ENCODE assay signal across 8 cellular contexts in genomic region chr1:1040004-1040991, GRCh38. TPM values are rescaled to one million over a fixed set of nuclear protein-coding genes. Genes with fewer than 3 reads are reported as not detected.
DNase-seq lines count a peak whose midpoint lies in the region; ATAC-seq and TF ChIP-seq lines count a peak whose summit lies in the region.

No MANE protein-coding gene starts in this region.

- 5 to 27% (median 16%) methylated on average over 23 to 99 of the region's 99 CpGs for WGBS in heart left ventricle, 4 donors

- TF ChIP-seq POLR2A in heart left ventricle (IDR thresholded peaks at IDR 0.05): no peak

- DNase-seq in EH (ENCODE audit: low read depth) (peak; percentile 92), SKM-1 treated with dmso at 0.1 percent for 144 hours (lab: John Stamatoyannopoulos, UW; ENCODE audit: unreplicated experiment) (peak; percentile 57), heart left ventricle (peak; percentile 61 to 86 (median 69)), ureter (ENCODE audit: low spot score) (peak; percentile 71)
- peak; percentile 55 for DNase-seq in activated naive CD8-positive, alpha-beta T cell treated with anti-CD3 and anti-CD28 coated beads, Interleukin-2, amount 50 U/mL, for 16 hours (ENCODE audit: low read depth, low spot score)

- H3K36me3 ChIP-seq in heart left ventricle (peaks cover 0 to 16% (median 0%) of the 10 kb centered on the region in 9 donors), rectal smooth muscle tissue (ENCODE audit: control insufficient read depth, insufficient read depth, low read length) (no peaks in the 10 kb centered on the region)

- ATAC-seq in HG03159 (IDR thresholded peaks at IDR 0.05; ENCODE audit: unreplicated experiment) (peak; percentile 51), heart left ventricle (peak in 3 of 4 donors; percentile 70 to 86 (median 79)), HG03196 (IDR thresholded peaks at IDR 0.05; ENCODE audit: unreplicated experiment) (no peak)

- intact Hi-C loops in heart left ventricle (cut with DNase I): no loop called here

- peak in 2 of 12 donors; percentile 17 to 26 for TF ChIP-seq CTCF in heart left ventricle (IDR thresholded peaks at IDR 0.05)

- peak overlapping the region; percentile 3 to 58 (median 49) for H3K4me3 ChIP-seq in heart left ventricle
- H3K4me3 ChIP-seq in rectal smooth muscle tissue (ENCODE audit: low read length): peak overlapping the region; percentile 65

- H3K9ac ChIP-seq in rectal smooth muscle tissue (ENCODE audit: low read length): no peak overlapping the region

- H3K27me3 ChIP-seq in heart left ventricle: peaks cover 0 to 38% (median 0%) of the 10 kb centered on the region in 9 donors
- peaks cover 7% of the 10 kb centered on the region for H3K27me3 ChIP-seq in rectal smooth muscle tissue (ENCODE audit: control insufficient read depth, insufficient read depth, low read length)

- H3K4me1 ChIP-seq in heart left ventricle: peaks cover 4 to 22% (median 12%) of the 10 kb centered on the region in 12 donors
- peaks cover 8% of the 10 kb centered on the region for H3K4me1 ChIP-seq in rectal smooth muscle tissue (ENCODE audit: control insufficient read depth, insufficient read depth, low read length)

- no peak overlapping the region for H3K27ac ChIP-seq in heart left ventricle
- no peak overlapping the region for H3K27ac ChIP-seq in rectal smooth muscle tissue (ENCODE audit: low read depth, low read length)

- H3K9me3 ChIP-seq in heart left ventricle: no peaks in the 10 kb centered on the region

RNA-seq across cellular contexts. Expression of gene AGRN, which starts 20.4 kb away (rescaled TPM):
- total RNA-seq in heart left ventricle (10 to 100 TPM in 8 of 9 donors, 1 to 10 TPM in 1; 9.7 to 45.7 (median 22.7) TPM), ureter (227 TPM)
- 10 to 100 TPM; 11.8 to 14.1 TPM for polyA plus RNA-seq in heart left ventricle

RNA-seq across cellular contexts. Expression of gene ISG15, which starts 27.0 kb away (rescaled TPM):
- total RNA-seq in heart left ventricle: 100 to 1,000 TPM in 1 of 9 donors, 10 to 100 TPM in 8; 17.0 to 189 (median 32.8) TPM
- polyA plus RNA-seq in heart left ventricle: 10 to 100 TPM; 34.4 to 76.5 TPM
- total RNA-seq in ureter: 14.9 TPM

RNA-seq across cellular contexts. Expression of gene RNF223, which starts 33.8 kb away (rescaled TPM):
- total RNA-seq in heart left ventricle: not detected
- polyA plus RNA-seq in heart left ventricle: not detected
- 6.3 TPM for total RNA-seq in ureter

RNA-seq across cellular contexts. Expression of gene HES4, which starts 40.4 kb away (rescaled TPM):
- 10 to 100 TPM; 26.8 to 98.1 (median 42.0) TPM for total RNA-seq in heart left ventricle
- 10 to 100 TPM; 25.7 to 29.2 TPM for polyA plus RNA-seq in heart left ventricle
- 63.6 TPM for total RNA-seq in ureter

RNA-seq across cellular contexts. Expression of gene PERM1, which starts 58.4 kb away (rescaled TPM):
- total RNA-seq in heart left ventricle (100 to 1,000 TPM in 6 of 9 donors, 10 to 100 TPM in 3; 52.8 to 149 (median 104) TPM), ureter (0.10 TPM)
- 100 to 1,000 TPM in 1 of 2 donors, 10 to 100 TPM in 1; 53.3 to 353 TPM for polyA plus RNA-seq in heart left ventricle
